14 cellular contexts compared by ENCODE assay signal in genomic region chr19:5137571-5138124, GRCh38.
DNase-seq lines count a peak whose midpoint lies in the region; ATAC-seq and TF ChIP-seq lines count a peak whose summit lies in the region.
"Had no signal": no experiment of that assay in that cellular context is flagged by ENCODE, and none has a peak within 500 bp of the region (broad histone marks: within the 10 kb centered on the region; RNA-seq: fewer than 3 reads in every experiment).

No MANE protein-coding gene starts in this region.

- peaks cover 24% of the 10 kb centered on the region for H3K36me3 Mint-ChIP-seq in GM23338 (ENCODE audit: low read depth)
- peaks cover 42% of the 10 kb centered on the region for H3K36me3 Mint-ChIP-seq in activated T-helper 2 cell treated with anti-CD3 and anti-CD28 coated beads, Interferon-gamma antibody, Interleukin-2, Interleukin-4, amounts not matched to agents 10 μg/mL and 5 μg/mL and 100 μg/mL, durations not matched to agents 14 hours and 24 hours and 36 hours (ENCODE audit: low read depth)

- H3K9ac ChIP-seq in BLaER1 treated with 17β-estradiol and CSF1 and Interleukin-3, amounts not matched to agents 10 nM and 100 nM, result no peak overlapping the region

- no peaks in the 10 kb centered on the region for H3F3A ChIP-seq in GM23338 (replicated peaks; ENCODE audit: low read depth)

- peak overlapping the region; percentile 30; the same call in 1 of the 2 replicates for H3K27ac Mint-ChIP-seq in GM23338
- H3K27ac Mint-ChIP-seq in activated T-helper 2 cell treated with anti-CD3 and anti-CD28 coated beads, Interferon-gamma antibody, Interleukin-2, Interleukin-4, amounts not matched to agents 10 μg/mL and 5 μg/mL and 100 μg/mL, durations not matched to agents 14 hours and 24 hours and 36 hours, result no peak overlapping the region

- peaks cover 2% of the 10 kb centered on the region; the same call in 2 of the 3 replicates for H3K4me1 Mint-ChIP-seq in GM23338
- peaks cover 17% of the 10 kb centered on the region for H3K4me1 Mint-ChIP-seq in activated T-helper 2 cell treated with anti-CD3 and anti-CD28 coated beads, Interferon-gamma antibody, Interleukin-2, Interleukin-4, amounts not matched to agents 10 μg/mL and 5 μg/mL and 100 μg/mL, durations not matched to agents 14 hours and 24 hours and 36 hours (ENCODE audit: low read depth)

- DNase-seq in GM23338 (ENCODE audit: low spot score) (peak; percentile 95), astrocyte of the cerebellum (ENCODE audit: low read depth) (no peak), left kidney (ENCODE audit: low read depth, low spot score) (peak; percentile 57), T-helper 1 cell (no peak)
- no peak for DNase-seq in activated T-helper 2 cell treated with anti-CD3 and anti-CD28 coated beads, Interferon-gamma antibody, Interleukin-2, Interleukin-4, amounts not matched to agents 10 μg/mL and 5 μg/mL and 100 μg/mL, durations not matched to agents 14 hours and 24 hours and 36 hours (ENCODE audit: low spot score)
- DNase-seq: DMS79, retina, SHP77 treated with DMSO at 0.1 percent for 48 hours had no signal

- peaks cover 54 to 79% (median 70%) of the 10 kb centered on the region in 10 experiments for H3K4me1 ChIP-seq in BLaER1 treated with 17β-estradiol and CSF1 and Interleukin-3, amounts not matched to agents 10 nM and 100 nM
- no peaks in the 10 kb centered on the region for H3K4me1 ChIP-seq in GM23338 (ENCODE audit: insufficient read depth)
- H3K4me1 ChIP-seq: vagina had no signal

- no peak overlapping the region for H3K27ac ChIP-seq in BLaER1 treated with 17β-estradiol and CSF1 and Interleukin-3, amounts not matched to agents 10 nM and 100 nM
- H3K27ac ChIP-seq in GM23338 (ENCODE audit: low read depth), result no peak overlapping the region
- H3K27ac ChIP-seq: HL-60, vagina had no signal

- no peak overlapping the region for H2AFZ ChIP-seq in GM23338

- peaks cover 0 to 39% (median 19%) of the 10 kb centered on the region in 11 experiments; a peak in 17 of 22 replicates for H3K27me3 ChIP-seq in BLaER1 treated with 17β-estradiol and CSF1 and Interleukin-3, amounts not matched to agents 10 nM and 100 nM
- H3K27me3 ChIP-seq in GM23338 (ENCODE audit: insufficient read depth), result no peaks in the 10 kb centered on the region
- H3K27me3 ChIP-seq: vagina had no signal

- peaks cover 98 to 100% (median 100%) of the 10 kb centered on the region in 11 experiments for H4K20me1 ChIP-seq in BLaER1 treated with 17β-estradiol and CSF1 and Interleukin-3, amounts not matched to agents 10 nM and 100 nM
- H4K20me1 ChIP-seq in GM23338 (replicated peaks; ENCODE audit: insufficient read depth), result no peaks in the 10 kb centered on the region; the same call in 1 of the 2 replicates

- peaks cover 12% of the 10 kb centered on the region for H3K27me3 Mint-ChIP-seq in GM23338 (ENCODE audit: insufficient read depth, low read depth, poor library complexity)
- H3K27me3 Mint-ChIP-seq in activated T-helper 2 cell treated with anti-CD3 and anti-CD28 coated beads, Interferon-gamma antibody, Interleukin-2, Interleukin-4, amounts not matched to agents 10 μg/mL and 5 μg/mL and 100 μg/mL, durations not matched to agents 14 hours and 24 hours and 36 hours (ENCODE audit: low read depth), result no peaks in the 10 kb centered on the region

- no peak overlapping the region for H3K4me3 Mint-ChIP-seq in GM23338
- H3K4me3 Mint-ChIP-seq in activated T-helper 2 cell treated with anti-CD3 and anti-CD28 coated beads, Interferon-gamma antibody, Interleukin-2, Interleukin-4, amounts not matched to agents 10 μg/mL and 5 μg/mL and 100 μg/mL, durations not matched to agents 14 hours and 24 hours and 36 hours (ENCODE audit: low read depth), result no peak overlapping the region

- H3K36me3 ChIP-seq in BLaER1 treated with 17β-estradiol and CSF1 and Interleukin-3, amounts not matched to agents 10 nM and 100 nM, result peaks cover 52 to 95% (median 77%) of the 10 kb centered on the region in 11 experiments
- H3K36me3 ChIP-seq in GM23338 (ENCODE audit: insufficient read depth), result no peaks in the 10 kb centered on the region; the same call in 1 of the 2 replicates

- peak overlapping the region; percentile 75 to 95 (median 87); a peak in 19 of 22 replicates for H3K4me2 ChIP-seq in BLaER1 treated with 17β-estradiol and CSF1 and Interleukin-3, amounts not matched to agents 10 nM and 100 nM
- no peak overlapping the region for H3K4me2 ChIP-seq in GM23338

- H3K4me3 ChIP-seq in BLaER1 treated with 17β-estradiol and CSF1 and Interleukin-3, amounts not matched to agents 10 nM and 100 nM, result no peak overlapping the region
- no peak overlapping the region for H3K4me3 ChIP-seq in GM23338
- H3K4me3 ChIP-seq in astrocyte of the cerebellum (ENCODE audit: low read depth, low read length), result no peak overlapping the region
- H3K4me3 ChIP-seq: lung, vagina had no signal

- intact Hi-C loops in activated T-helper 2 cell treated with anti-CD3 and anti-CD28 coated beads, Interferon-gamma antibody, Interleukin-2, Interleukin-4, amounts not matched to agents 10 μg/mL and 5 μg/mL and 100 μg/mL, durations not matched to agents 14 hours and 24 hours and 36 hours (cut with micrococcal nuclease), result no loop called here

- no peaks in the 10 kb centered on the region for H3K9me3 ChIP-seq in BLaER1 treated with 17β-estradiol and CSF1 and Interleukin-3, amounts not matched to agents 10 nM and 100 nM (replicated peaks in 1 of 11)
- H3K9me3 ChIP-seq: vagina had no signal

- no peaks in the 10 kb centered on the region; the same call in 2 of the 3 replicates for H3K9me3 Mint-ChIP-seq in GM23338
- no peaks in the 10 kb centered on the region for H3K9me3 Mint-ChIP-seq in activated T-helper 2 cell treated with anti-CD3 and anti-CD28 coated beads, Interferon-gamma antibody, Interleukin-2, Interleukin-4, amounts not matched to agents 10 μg/mL and 5 μg/mL and 100 μg/mL, durations not matched to agents 14 hours and 24 hours and 36 hours

- TF ChIP-seq CTCF in GM23338 (conservative IDR thresholded peaks at IDR 0.05; ENCODE audit: low read depth in 2 of 2) (peak; percentile 77 to 98), astrocyte of the cerebellum (IDR thresholded peaks at IDR 0.05; ENCODE audit: low read depth, low read length, missing control alignments) (peak; percentile 27)

- no peaks in the 10 kb centered on the region for H3K9me2 ChIP-seq in GM23338 (ENCODE audit: insufficient read depth)

- no peaks in the 10 kb centered on the region for H3K79me2 ChIP-seq in GM23338 (replicated peaks; ENCODE audit: insufficient read depth)

- in situ Hi-C loops in astrocyte of the cerebellum (cut with HindIII; ENCODE audit: low sequenced_read_pairs), result no loop called here

- ATAC-seq in GM23338, result peak; percentile 93
- ATAC-seq in HG02763 (IDR thresholded peaks at IDR 0.05; ENCODE audit: unreplicated experiment), result no peak
- ATAC-seq in GM21390 (IDR thresholded peaks at IDR 0.05; ENCODE audit: unreplicated experiment), result no peak

TF ChIP-seq in GM23338, 12 proteins besides CTCF, POLR2A, EP300 and RAD21:
- TF ChIP-seq EZH2 (IDR thresholded peaks at IDR 0.05; ENCODE audit: low read depth, unreplicated experiment) (no peak), STAT1 (IDR thresholded peaks at IDR 0.05; ENCODE audit: unreplicated experiment) (no peak), POLR2AphosphoS5 (IDR thresholded peaks at IDR 0.05; ENCODE audit: low read depth) (0 out of 2 replicates have a peak, but pooled peaks have one; percentile 16), CREB1 (CRISPR knock-in tag; IDR thresholded peaks at IDR 0.05; ENCODE audit: low read depth) (peak; percentile 22; the same call in 1 of the 2 replicates)

Comparison
In these comparisons a context has a peak if more than half of its experiments do, and no peak if none do; other contexts are left out.
1. DNase-seq: peak in GM23338 (single experiment) and left kidney (single experiment); none in astrocyte of the cerebellum (single experiment), T-helper 1 cell (0 of 5) and activated T-helper 2 cell treated with anti-CD3 and anti-CD28 coated beads, Interferon-gamma antibody, Interleukin-2, Interleukin-4, amounts not matched to agents 10 μg/mL and 5 μg/mL and 100 μg/mL, durations not matched to agents 14 hours and 24 hours and 36 hours (single experiment).